ENCODE assay signal across 16 cellular contexts in the genomic region with DNA sequence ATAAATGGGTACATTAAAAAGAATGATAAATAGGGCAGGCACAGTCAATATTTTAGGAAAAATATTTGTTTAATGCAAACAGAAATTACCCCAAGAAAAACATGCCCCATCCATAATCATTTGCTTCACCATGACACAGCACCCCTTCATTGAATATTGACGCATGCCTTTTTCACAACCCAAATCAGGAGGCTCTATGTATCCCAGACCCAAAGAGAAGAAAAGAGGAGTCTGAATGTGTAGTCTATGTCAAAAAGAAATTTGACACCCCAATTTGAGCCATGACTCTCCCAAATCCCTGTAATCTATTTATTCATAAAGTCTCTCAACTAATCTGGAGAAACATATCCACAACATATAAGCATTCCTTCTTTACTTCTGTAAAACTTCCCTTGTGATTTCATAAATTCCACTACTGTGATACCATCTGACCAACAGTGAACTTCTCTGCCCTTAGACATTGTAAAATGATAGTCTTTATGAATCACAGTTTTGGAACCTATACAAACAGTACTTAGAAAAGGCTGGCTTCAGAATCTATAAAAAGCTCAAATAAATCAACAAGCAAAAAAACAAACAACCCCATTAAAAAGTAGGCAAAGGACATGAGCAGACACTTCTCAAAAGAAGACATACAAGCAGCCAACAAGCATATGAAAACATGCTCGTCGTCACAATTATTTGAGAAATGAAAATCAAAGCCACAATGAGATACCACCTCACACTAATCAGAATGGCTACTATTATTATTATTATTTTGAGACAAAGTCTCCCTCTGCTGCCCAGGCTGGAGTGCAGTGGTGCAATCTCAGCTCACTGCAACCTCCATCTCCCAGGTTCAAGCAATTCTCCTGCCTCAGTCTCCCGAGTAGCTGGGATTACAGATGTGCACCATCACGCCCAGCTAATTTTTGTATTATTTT. TPM values are rescaled to one million over a fixed set of nuclear protein-coding genes. Genes with fewer than 3 reads are reported as not detected.
DNase-seq lines count a peak whose midpoint lies in the region; ATAC-seq and TF ChIP-seq lines count a peak whose summit lies in the region.
"Had no signal": no experiment of that assay in that cellular context is flagged by ENCODE, and none has a peak within 500 bp of the region (broad histone marks: within the 10 kb centered on the region; RNA-seq: fewer than 3 reads in every experiment).

No MANE protein-coding gene starts in this region.

- H3K36me3 Mint-ChIP-seq in CD14-positive monocyte, result peaks cover 65 to 74% of the 10 kb centered on the region in 2 donors

- no peak overlapping the region for H3K4me3 Mint-ChIP-seq in CD14-positive monocyte
- H3K4me3 Mint-ChIP-seq: natural killer cell treated with Interleukin-12 subunit alpha and Interleukin-12 subunit beta and Interleukin-15 and Interleukin-18, amount 100 ng/mL, for 72 hours; WTC11 had no signal

- H3K27me3 ChIP-seq in kidney epithelial cell (ENCODE audit: control insufficient read depth, insufficient read depth, low read length), result no peaks in the 10 kb centered on the region
- H3K27me3 ChIP-seq: tibial nerve had no signal

- intact Hi-C loops in CD14-positive monocyte (cut with micrococcal nuclease), result no loop called here

- no peaks in the 10 kb centered on the region for H3K27me3 Mint-ChIP-seq in CD14-positive monocyte (ENCODE audit: low read depth in 3 of 3)
- H3K27me3 Mint-ChIP-seq: natural killer cell treated with Interleukin-12 subunit alpha and Interleukin-12 subunit beta and Interleukin-15 and Interleukin-18, amount 100 ng/mL, for 72 hours had no signal

- ATAC-seq in GM18868 (IDR thresholded peaks at IDR 0.05; ENCODE audit: unreplicated experiment) (no peak), HG02610 (IDR thresholded peaks at IDR 0.05; ENCODE audit: unreplicated experiment) (no peak)
- ATAC-seq: natural killer cell treated with Interleukin-12 subunit alpha and Interleukin-12 subunit beta and Interleukin-15 and Interleukin-18, amount 100 ng/mL, for 72 hours; WTC11 had no signal

- no peak overlapping the region for H3K4me3 ChIP-seq in AG10803 (ENCODE audit: low read length)
- no peak overlapping the region for H3K4me3 ChIP-seq in kidney epithelial cell (ENCODE audit: low read depth, low read length)
- H3K4me3 ChIP-seq: tibial nerve had no signal

- H3K27ac Mint-ChIP-seq in CD14-positive monocyte, result peak overlapping the region in 2 of 7 donors; percentile 7 to 13
- H3K27ac Mint-ChIP-seq: natural killer cell treated with Interleukin-12 subunit alpha and Interleukin-12 subunit beta and Interleukin-15 and Interleukin-18, amount 100 ng/mL, for 72 hours; WTC11 had no signal

- DNase-seq in AG10803 (ENCODE audit: low read depth), result peak; percentile 85
- peak; percentile 70 for DNase-seq in HS-5 (ENCODE audit: low read depth)
- DNase-seq in astrocyte of the hippocampus (ENCODE audit: low read depth, low spot score), result peak; percentile 59
- DNase-seq in kidney epithelial cell (ENCODE audit: low read depth), result peak; percentile 18
- no peak for DNase-seq in CD14-positive monocyte (ENCODE audit: low spot score)
- DNase-seq in NCI-H69 (lab: John Stamatoyannopoulos, UW), result no peak
- DNase-seq: aorta; H7; hippocampal formation; NCI-H146; stimulated activated CD4-positive, alpha-beta T cell treated with anti-CD3 and anti-CD28 coated beads, Interleukin-2, amount 100 ng/mL, for 48 hours had no signal

- H3K36me3 ChIP-seq in kidney epithelial cell (ENCODE audit: control insufficient read depth, insufficient read depth, low read length), result peaks cover 1% of the 10 kb centered on the region

- peaks cover 0 to 7% (median 3%) of the 10 kb centered on the region in 7 donors for H3K9me3 Mint-ChIP-seq in CD14-positive monocyte
- H3K9me3 Mint-ChIP-seq: natural killer cell treated with Interleukin-12 subunit alpha and Interleukin-12 subunit beta and Interleukin-15 and Interleukin-18, amount 100 ng/mL, for 72 hours had no signal

- no peaks in the 10 kb centered on the region for H3K4me1 Mint-ChIP-seq in CD14-positive monocyte
- H3K4me1 Mint-ChIP-seq: WTC11 had no signal

- TF ChIP-seq CTCF in AG10803 (conservative IDR thresholded peaks at IDR 0.05; ENCODE audit: low read length), result no peak
- TF ChIP-seq CTCF in kidney epithelial cell (IDR thresholded peaks at IDR 0.05; ENCODE audit: insufficient read depth, low read length, poor library complexity, severe bottlenecking), result no peak
- no peak for TF ChIP-seq CTCF in CD14-positive monocyte (IDR thresholded peaks at IDR 0.05)

RNA-seq across cellular contexts. Expression of a gene that starts 53.4 kb away (rescaled TPM):
- 16.9 and 18.8 TPM in 2 replicates for total RNA-seq in kidney epithelial cell
- 10 to 100 TPM; 24.3 to 47.9 TPM for polyA plus RNA-seq in CD14-positive monocyte

Comparison
In these comparisons a context has a peak if more than half of its experiments do, and no peak if none do; other contexts are left out.
1. DNase-seq: peak in AG10803 (single experiment), HS-5 (single experiment), astrocyte of the hippocampus (single experiment) and kidney epithelial cell (single experiment); none in CD14-positive monocyte (single experiment) and NCI-H69 (single experiment).